ENCODE assay signal across 9 cellular contexts in genomic region chr11:76824083-76824939, GRCh38. TPM values are rescaled to one million over a fixed set of nuclear protein-coding genes. Genes with fewer than 3 reads are reported as not detected.
DNase-seq lines count a peak whose midpoint lies in the region; ATAC-seq and TF ChIP-seq lines count a peak whose summit lies in the region.
"Had no signal": no experiment of that assay in that cellular context is flagged by ENCODE, and none has a peak within 500 bp of the region (broad histone marks: within the 10 kb centered on the region; RNA-seq: fewer than 3 reads in every experiment).

No MANE protein-coding gene starts in this region.

- H3K4me3 ChIP-seq in uterus = no peak overlapping the region

- no peak overlapping the region for H3K27ac Mint-ChIP-seq in activated CD8-positive, alpha-beta memory T cell treated with anti-CD3 and anti-CD28 coated beads, Interleukin-2, amount 10 ng/mL, durations not matched to agents 7 days and 5 days
- H3K27ac Mint-ChIP-seq in MCF 10A (ENCODE audit: low read depth, unreplicated experiment) = peak overlapping the region; percentile 67
- no peak overlapping the region for H3K27ac Mint-ChIP-seq in effector memory CD8-positive, alpha-beta T cell

- H3K36me3 Mint-ChIP-seq in activated CD8-positive, alpha-beta memory T cell treated with anti-CD3 and anti-CD28 coated beads, Interleukin-2, amount 10 ng/mL, durations not matched to agents 7 days and 5 days = peaks cover 8% of the 10 kb centered on the region
- H3K36me3 Mint-ChIP-seq in MCF 10A (ENCODE audit: insufficient read depth, unreplicated experiment) = no peaks in the 10 kb centered on the region
- no peaks in the 10 kb centered on the region for H3K36me3 Mint-ChIP-seq in effector memory CD8-positive, alpha-beta T cell (ENCODE audit: insufficient read depth)

- no peaks in the 10 kb centered on the region for H3K27me3 ChIP-seq in uterus

- TF ChIP-seq CTCF in MCF 10A (IDR thresholded peaks at IDR 0.05; ENCODE audit: unreplicated experiment) (no peak), uterus (IDR thresholded peaks at IDR 0.05) (no peak)

- no TSS peak for BruUV-seq in MCF 10A (replicated peaks; lab: Mats Ljungman, UMichigan)

- no peak for TF ChIP-seq POLR2A in uterus (IDR thresholded peaks at IDR 0.05)

- H3K4me1 Mint-ChIP-seq in activated CD8-positive, alpha-beta memory T cell treated with anti-CD3 and anti-CD28 coated beads, Interleukin-2, amount 10 ng/mL, durations not matched to agents 7 days and 5 days = peaks cover 29% of the 10 kb centered on the region
- H3K4me1 Mint-ChIP-seq in MCF 10A (ENCODE audit: insufficient read depth, unreplicated experiment) = peaks cover 27% of the 10 kb centered on the region
- H3K4me1 Mint-ChIP-seq in effector memory CD8-positive, alpha-beta T cell (ENCODE audit: low read depth in 2 of 2) = no peaks in the 10 kb centered on the region

- no peak overlapping the region for H3K4me3 Mint-ChIP-seq in activated CD8-positive, alpha-beta memory T cell treated with anti-CD3 and anti-CD28 coated beads, Interleukin-2, amount 10 ng/mL, durations not matched to agents 7 days and 5 days
- H3K4me3 Mint-ChIP-seq in MCF 10A (ENCODE audit: unreplicated experiment) = peak overlapping the region; percentile 51
- H3K4me3 Mint-ChIP-seq in effector memory CD8-positive, alpha-beta T cell = no peak overlapping the region

- peaks cover 2% of the 10 kb centered on the region for H3K9me3 Mint-ChIP-seq in activated CD8-positive, alpha-beta memory T cell treated with anti-CD3 and anti-CD28 coated beads, Interleukin-2, amount 10 ng/mL, durations not matched to agents 7 days and 5 days (ENCODE audit: low read depth)
- H3K9me3 Mint-ChIP-seq in MCF 10A (ENCODE audit: unreplicated experiment) = no peaks in the 10 kb centered on the region
- no peaks in the 10 kb centered on the region for H3K9me3 Mint-ChIP-seq in effector memory CD8-positive, alpha-beta T cell

- CTCF ChIA-PET in activated CD8-positive, alpha-beta memory T cell treated with anti-CD3 and anti-CD28 coated beads, Interleukin-2, amount 10 ng/mL, durations not matched to agents 7 days and 5 days (lab: Charles Lee) = interaction anchor here (0.5 to 1.6 kb wide), 3 partner anchors 15 to 95 kb away, joined by 3 to 4 read pairs (median 3); no protein-coding TSS in a partner anchor
- CTCF ChIA-PET in MCF 10A (lab: Yijun Ruan, JAX) = interaction anchor here (0.6 to 2.1 kb wide), 9 partner anchors 11 to 1171 kb away, joined by 3 to 19 read pairs (median 6); no protein-coding TSS in a partner anchor

- no peaks in the 10 kb centered on the region for H3K36me3 ChIP-seq in uterus

- peaks cover 4% of the 10 kb centered on the region for H3K27me3 Mint-ChIP-seq in activated CD8-positive, alpha-beta memory T cell treated with anti-CD3 and anti-CD28 coated beads, Interleukin-2, amount 10 ng/mL, durations not matched to agents 7 days and 5 days
- H3K27me3 Mint-ChIP-seq in MCF 10A (ENCODE audit: insufficient read depth, unreplicated experiment) = no peaks in the 10 kb centered on the region
- peaks cover 6 to 7% of the 10 kb centered on the region in 2 donors for H3K27me3 Mint-ChIP-seq in effector memory CD8-positive, alpha-beta T cell

- no peaks in the 10 kb centered on the region for H3K4me1 ChIP-seq in uterus

- H3K27ac ChIP-seq in uterus = peak overlapping the region; percentile 45 to 61

- POLR2A ChIA-PET in MCF 10A (lab: Yijun Ruan, JAX) = interaction anchor here (0.7 to 3.1 kb wide), 11 partner anchors 12 to 95 kb away, joined by 3 to 27 read pairs (median 4); partner anchors contain the start of genes ACER3 and TSKU

- ATAC-seq in activated CD8-positive, alpha-beta memory T cell treated with anti-CD3 and anti-CD28 coated beads, Interleukin-2, amount 10 ng/mL, durations not matched to agents 7 days and 5 days = no peak
- ATAC-seq in left lobe of liver (peak; percentile 68), HG03095 (IDR thresholded peaks at IDR 0.05; ENCODE audit: unreplicated experiment) (no peak)
- ATAC-seq in effector memory CD8-positive, alpha-beta T cell (replicated peaks) = no peak

- no peaks in the 10 kb centered on the region for H3K9me3 ChIP-seq in uterus

- DNase-seq in activated CD8-positive, alpha-beta memory T cell treated with anti-CD3 and anti-CD28 coated beads for 24 hours = peak; percentile 32
- DNase-seq in activated CD8-positive, alpha-beta memory T cell treated with anti-CD3 and anti-CD28 coated beads, Interleukin-2, amount 10 ng/mL, durations not matched to agents 7 days and 5 days = no peak
- peak; percentile 84 for DNase-seq in MCF 10A (ENCODE audit: unreplicated experiment)
- no peak for DNase-seq in left lobe of liver (ENCODE audit: low spot score)
- no peak for DNase-seq in uterus
- no peak for DNase-seq in effector memory CD8-positive, alpha-beta T cell
- DNase-seq in DMS79 (lab: John Stamatoyannopoulos, UW) = no peak
- DNase-seq: NCI-H1694 treated with DMSO at 0.1 percent for 48 hours had no signal

- intact Hi-C loops in MCF 10A (cut with micrococcal nuclease) (no loop called here), uterus (cut with DNase I; ENCODE audit: low total_unique reads) (no loop called here)

RNA-seq across cellular contexts. Expression of gene ACER3, which starts 36.4 kb away (rescaled TPM):
- total RNA-seq in activated CD8-positive, alpha-beta memory T cell treated with anti-CD3 and anti-CD28 coated beads, Interleukin-2, amount 10 ng/mL, durations not matched to agents 7 days and 5 days = 10 to 100 TPM; 11.0 to 13.3 TPM
- total RNA-seq in MCF 10A (2022) (12.7 and 13.8 TPM in 2 replicates), left lobe of liver (4.8 TPM), uterus (10 to 100 TPM in 3 of 4 donors, 1 to 10 TPM in 1; 6.5 to 58.9 (median 27.4) TPM)

RNA-seq across cellular contexts. Expression of gene TSKU, which starts 41.2 kb away (rescaled TPM):
- 1 to 10 TPM in 1 of 2 experiments, under 1 TPM in 1; 0.35 to 1.5 TPM for total RNA-seq in activated CD8-positive, alpha-beta memory T cell treated with anti-CD3 and anti-CD28 coated beads, Interleukin-2, amount 10 ng/mL, durations not matched to agents 7 days and 5 days
- 18.4 and 20.1 TPM in 2 replicates for total RNA-seq in MCF 10A (2022)
- 547 TPM for total RNA-seq in left lobe of liver
- total RNA-seq in uterus = 100 to 1,000 TPM in 1 of 4 donors, 10 to 100 TPM in 3; 19.4 to 108 (median 27.4) TPM

Comparison
In these comparisons a context has a peak if more than half of its experiments do, and no peak if none do; other contexts are left out.
1. DNase-seq: peak in activated CD8-positive, alpha-beta memory T cell treated with anti-CD3 and anti-CD28 coated beads for 24 hours (single experiment) and MCF 10A (single experiment); none in activated CD8-positive, alpha-beta memory T cell treated with anti-CD3 and anti-CD28 coated beads, Interleukin-2, amount 10 ng/mL, durations not matched to agents 7 days and 5 days (single experiment), left lobe of liver (single experiment), uterus (0 of 2), effector memory CD8-positive, alpha-beta T cell (0 of 3) and DMS79 (single experiment).